11 cellular contexts compared by ENCODE assay signal in genomic region chr19:17997969-17998826, GRCh38. TPM values are rescaled to one million over a fixed set of nuclear protein-coding genes. Genes with fewer than 3 reads are reported as not detected.
A peak's percentile ranks its signal among the peaks of the same experiment; 100 is the strongest.
DNase-seq lines count a peak whose midpoint lies in the region; ATAC-seq and TF ChIP-seq lines count a peak whose summit lies in the region.
"Had no signal": no experiment of that assay in that cellular context is flagged by ENCODE, and none has a peak within 500 bp of the region (broad histone marks: within the 10 kb centered on the region; RNA-seq: fewer than 3 reads in every experiment).

No MANE protein-coding gene starts in this region.

- H3K27me3 ChIP-seq in colonic mucosa (no peaks in the 10 kb centered on the region), Caco-2 (replicated peaks; ENCODE audit: control insufficient read depth, insufficient read depth, low read length) (no peaks in the 10 kb centered on the region)

- H3K4me1 ChIP-seq in colonic mucosa = no peaks in the 10 kb centered on the region
- H3K4me1 ChIP-seq in Caco-2 = peaks cover 5% of the 10 kb centered on the region; the same call in 1 of the 2 replicates

- ATAC-seq in natural killer cell = no peak
- ATAC-seq in HG02870 (IDR thresholded peaks at IDR 0.05; ENCODE audit: unreplicated experiment) = no peak
- no peak for ATAC-seq in HG03135 (IDR thresholded peaks at IDR 0.05; ENCODE audit: unreplicated experiment)
- ATAC-seq: left ventricle myocardium superior had no signal

- H3K4me1 Mint-ChIP-seq in natural killer cell (peaks cover 6 to 25% of the 10 kb centered on the region in 2 donors), Caco-2 (ENCODE audit: low read depth, unreplicated experiment) (peaks cover 7% of the 10 kb centered on the region)

- TF ChIP-seq CTCF in colonic mucosa (IDR thresholded peaks at IDR 0.05) = peak; percentile 13
- TF ChIP-seq CTCF in natural killer cell (IDR thresholded peaks at IDR 0.05) = no peak
- peak in 1 of 2 experiments; percentile 19 for TF ChIP-seq CTCF in Caco-2 (IDR thresholded peaks at IDR 0.05; ENCODE audit: insufficient read depth in 1 of 2, low read depth in 1 of 2, low read length in 1 of 2, severe bottlenecking in 1 of 2, unreplicated experiment in 1 of 2)

- CTCF ChIA-PET in Caco-2 (lab: Charles Lee) = interaction anchor here (0.8 to 2.2 kb wide), 6 partner anchors 30 to 207 kb away, joined by 3 to 21 read pairs (median 7); partner anchors contain the start of gene RPL18A

- H3K4me3 ChIP-seq in colonic mucosa (no peak overlapping the region), Caco-2 (ENCODE audit: low read depth, low read length) (no peak overlapping the region)
- H3K4me3 ChIP-seq: cardiac muscle cell had no signal

- peak; percentile 50 for DNase-seq in EL
- DNase-seq in Kasumi-1 (lab: John Stamatoyannopoulos, UW) = peak; percentile 28 to 33
- DNase-seq in colonic mucosa = no peak
- no peak for DNase-seq in natural killer cell
- DNase-seq in Caco-2 = no peak
- DNase-seq in NCI-H1105 treated with DMSO at 0.1 percent for 48 hours (lab: John Stamatoyannopoulos, UW) = no peak
- DNase-seq: activated CD4-positive, alpha-beta T cell treated with anti-CD3 and anti-CD28 coated beads, Interleukin-2, amount 10 ng/mL, durations not matched to agents 24 days and 14 days; left ventricle myocardium superior had no signal

- no peak overlapping the region for H3K27ac ChIP-seq in colonic mucosa
- H3K27ac ChIP-seq: cardiac muscle cell had no signal

- H3K27me3 Mint-ChIP-seq in natural killer cell (ENCODE audit: low read depth in 2 of 2) = no peaks in the 10 kb centered on the region
- H3K27me3 Mint-ChIP-seq in Caco-2 (ENCODE audit: insufficient read depth, unreplicated experiment) = no peaks in the 10 kb centered on the region

- no TSS peak for BruUV-seq in Caco-2 (replicated peaks; lab: Mats Ljungman, UMichigan)

- H3K9me3 ChIP-seq in colonic mucosa (no peaks in the 10 kb centered on the region), Caco-2 (no peaks in the 10 kb centered on the region)

- H3K9me3 Mint-ChIP-seq in natural killer cell (no peaks in the 10 kb centered on the region), Caco-2 (ENCODE audit: unreplicated experiment) (no peaks in the 10 kb centered on the region)
- H3K9me3 Mint-ChIP-seq: activated CD4-positive, alpha-beta T cell treated with anti-CD3 and anti-CD28 coated beads, Interleukin-2, amount 10 ng/mL, durations not matched to agents 24 days and 14 days had no signal

- POLR2A ChIA-PET in Caco-2 (lab: Charles Lee) = no interaction called here

- H3K27ac Mint-ChIP-seq in natural killer cell = peak overlapping the region; percentile 89 to 98
- H3K27ac Mint-ChIP-seq in Caco-2 (ENCODE audit: unreplicated experiment) = no peak overlapping the region

- H3K4me3 Mint-ChIP-seq in natural killer cell (no peak overlapping the region), Caco-2 (ENCODE audit: unreplicated experiment) (no peak overlapping the region)

- H3K9ac ChIP-seq in colonic mucosa (ENCODE audit: low read depth in 2 of 2, low read length in 2 of 2) = no peak overlapping the region

- H3K36me3 ChIP-seq in colonic mucosa (no peaks in the 10 kb centered on the region), Caco-2 (ENCODE audit: control insufficient read depth, insufficient read depth, low read length) (no peaks in the 10 kb centered on the region)
- H3K36me3 ChIP-seq: cardiac muscle cell had no signal

- H3K36me3 Mint-ChIP-seq in natural killer cell (no peaks in the 10 kb centered on the region), Caco-2 (ENCODE audit: insufficient read depth, unreplicated experiment) (no peaks in the 10 kb centered on the region)

- intact Hi-C loops in colonic mucosa (cut with DNase I) = loop anchor here (2.0 to 5.0 kb wide), 2 partner anchors 59 to 131 kb away; no protein-coding TSS in a partner anchor
- intact Hi-C loops in natural killer cell (cut with micrococcal nuclease) = loop anchor here (1.0 to 2.0 kb wide), 3 partner anchors 51 to 139 kb away; partner anchors contain the start of gene RPL18A
- intact Hi-C loops in Caco-2 (cut with micrococcal nuclease; ENCODE audit: unreplicated experiment) = loop anchor here (1.0 to 5.0 kb wide), 3 partner anchors 51 to 131 kb away; no protein-coding TSS in a partner anchor

RNA-seq across cellular contexts. Expression of gene ARRDC2, which starts 9.8 kb away (rescaled TPM):
- total RNA-seq in colonic mucosa (10 to 100 TPM; 15.8 to 16.4 TPM), natural killer cell (100 to 1,000 TPM; 110 to 131 (median 121) TPM), Caco-2 (2022) (6.0 and 6.5 TPM in 2 replicates)

RNA-seq across cellular contexts. Expression of gene KCNN1, which starts 31.3 kb away (rescaled TPM):
- total RNA-seq in colonic mucosa (not detected), natural killer cell (not detected), Caco-2 (2022) (not detected in 2 replicates)
- total RNA-seq: activated CD4-positive, alpha-beta T cell treated with anti-CD3 and anti-CD28 coated beads, Interleukin-2, amount 10 ng/mL, durations not matched to agents 24 days and 14 days; left ventricle myocardium superior had no signal

Comparison
In these comparisons a context has a peak if more than half of its experiments do, and no peak if none do; other contexts are left out.
1. DNase-seq: peak in EL (single experiment) and Kasumi-1 (2 of 2); none in colonic mucosa (single experiment), natural killer cell (single experiment), Caco-2 (0 of 2) and NCI-H1105 treated with DMSO at 0.1 percent for 48 hours (single experiment).
2. RNA of gene ARRDC2, which starts 9.8 kb away (total RNA-seq): 110 to 131 TPM in natural killer cell; 15.8 to 16.4 TPM in colonic mucosa and 6.0 to 6.5 TPM in Caco-2; every median in the first group is over 4 times any median in the second.